Comparison of ENCODE assay signal across 1 cellular context in the genomic region with DNA sequence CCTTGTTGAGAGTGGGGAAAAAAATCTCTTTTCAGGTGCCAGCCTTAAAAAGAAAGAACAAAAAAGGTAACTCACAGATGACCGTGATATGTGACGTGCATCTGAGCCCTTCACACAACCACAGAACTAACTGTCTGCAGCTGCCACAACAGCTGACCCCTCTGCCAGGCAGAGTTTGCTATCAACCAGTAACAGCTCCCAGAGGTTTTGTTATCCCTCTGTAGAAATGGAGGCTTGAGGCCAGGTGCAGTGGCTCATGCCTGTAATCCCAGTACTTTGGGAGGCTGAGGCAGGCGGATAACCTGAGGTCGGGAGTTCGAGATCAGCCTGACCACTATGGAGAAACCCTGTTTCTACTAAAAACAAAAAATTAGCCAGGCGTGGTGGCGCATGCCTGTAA.
TF ChIP-seq lines count a peak whose summit lies in the region.

No MANE protein-coding gene starts in this region.

TF ChIP-seq in K562, 482 proteins besides CTCF, POLR2A, EP300 and RAD21:
- TF ChIP-seq CBFA2T3 (IDR thresholded peaks at IDR 0.05), result peak; percentile 65
- TF ChIP-seq CBX2 (IDR thresholded peaks at IDR 0.05; ENCODE audit: insufficient read depth, low read length, poor library complexity, severe bottlenecking), result no peak
- no peak for TF ChIP-seq ZNF507 (tag; conservative IDR thresholded peaks at IDR 0.05)
- TF ChIP-seq CBFA2T2 (conservative IDR thresholded peaks at IDR 0.05), result peak; percentile 59
- TF ChIP-seq TRIM24 (IDR thresholded peaks at IDR 0.05), result 0 out of 4 replicates have a peak, but pooled peaks of 1 of the 2 experiments have one; percentile 15
TF ChIP-seq in K562: peak in this region for 3.
